Comparison of ENCODE assay signal across 6 cellular contexts in genomic region chr5:104283158-104283557, GRCh38.
"Had no signal": no experiment of that assay in that cellular context is flagged by ENCODE, and none has a peak within 500 bp of the region (broad histone marks: within the 10 kb centered on the region; RNA-seq: fewer than 3 reads in every experiment).

No MANE protein-coding gene starts in this region.

- H3K4me3 Mint-ChIP-seq: GM23338, H9, IgD-negative memory B cell had no signal

- H3K27ac ChIP-seq: HL-60 had no signal

- H3K9me3 Mint-ChIP-seq: GM23338, H9 had no signal

- H3K4me1 Mint-ChIP-seq: GM23338, H9, IgD-negative memory B cell had no signal

- H2AFZ ChIP-seq: GM23338 had no signal

- H3K4me2 ChIP-seq: GM23338 had no signal

- DNase-seq: H9, HCEC 1CT, KBM-7 had no signal

- H3K27me3 Mint-ChIP-seq: IgD-negative memory B cell had no signal

- H3K27ac Mint-ChIP-seq: GM23338, H9, IgD-negative memory B cell had no signal

- H3K4me3 ChIP-seq: GM23338 had no signal

- H3K36me3 Mint-ChIP-seq: IgD-negative memory B cell had no signal
